Comparison of ENCODE assay signal across 8 cellular contexts in genomic region chr17:81036128-81036891, GRCh38. TPM values are rescaled to one million over a fixed set of nuclear protein-coding genes. Genes with fewer than 3 reads are reported as not detected.
DNase-seq lines count a peak whose midpoint lies in the region; ATAC-seq and TF ChIP-seq lines count a peak whose summit lies in the region.

No MANE protein-coding gene starts in this region.

- H3K27me3 ChIP-seq in breast epithelium, result no peaks in the 10 kb centered on the region
- no peaks in the 10 kb centered on the region for H3K27me3 ChIP-seq in upper lobe of left lung
- no peaks in the 10 kb centered on the region for H3K27me3 ChIP-seq in effector memory CD4-positive, alpha-beta T cell (replicated peaks; ENCODE audit: control insufficient read depth, insufficient read depth, low read length, poor library complexity, severe bottlenecking)

- H3K9me3 ChIP-seq in breast epithelium (no peaks in the 10 kb centered on the region), upper lobe of left lung (no peaks in the 10 kb centered on the region)
- H3K9me3 ChIP-seq in effector memory CD4-positive, alpha-beta T cell (ENCODE audit: control insufficient read depth, low read length), result no peaks in the 10 kb centered on the region

- peaks cover 15% of the 10 kb centered on the region for H3K4me1 Mint-ChIP-seq in activated naive CD4-positive, alpha-beta T cell treated with anti-CD3 and anti-CD28 coated beads for 36 hours (ENCODE audit: low read depth)

- H3K4me1 ChIP-seq in breast epithelium (peaks cover 12 to 40% of the 10 kb centered on the region in 2 donors), upper lobe of left lung (peaks cover 66 to 85% (median 81%) of the 10 kb centered on the region in 4 donors)
- H3K4me1 ChIP-seq in effector memory CD4-positive, alpha-beta T cell (ENCODE audit: control insufficient read depth, insufficient read depth, low read length, poor library complexity, severe bottlenecking), result peaks cover 7% of the 10 kb centered on the region

- H3K27ac ChIP-seq in breast epithelium, result peak overlapping the region; percentile 80 to 88
- peak overlapping the region; percentile 73 to 91 (median 84) for H3K27ac ChIP-seq in upper lobe of left lung
- no peak overlapping the region for H3K27ac ChIP-seq in effector memory CD4-positive, alpha-beta T cell (ENCODE audit: insufficient read depth, low read length, poor library complexity, severe bottlenecking)

- TF ChIP-seq CTCF in breast epithelium (IDR thresholded peaks at IDR 0.05) (no peak), lower leg skin (IDR thresholded peaks at IDR 0.05) (no peak), upper lobe of left lung (IDR thresholded peaks at IDR 0.05) (no peak)

- 37% methylated on average over 24 to 26 of the region's 26 CpGs for WGBS in lower leg skin, 2 donors
- WGBS in upper lobe of left lung, 2 donors, result 41 to 55% methylated on average over 15 to 26 of the region's 26 CpGs

- H3K27me3 Mint-ChIP-seq in activated naive CD4-positive, alpha-beta T cell treated with anti-CD3 and anti-CD28 coated beads for 36 hours (ENCODE audit: low read depth), result peaks cover 19% of the 10 kb centered on the region

- H3K36me3 ChIP-seq in breast epithelium (no peaks in the 10 kb centered on the region), upper lobe of left lung (peaks cover 0 to 4% (median 0%) of the 10 kb centered on the region in 4 donors)
- H3K36me3 ChIP-seq in effector memory CD4-positive, alpha-beta T cell (ENCODE audit: control insufficient read depth, insufficient read depth, low read length), result no peaks in the 10 kb centered on the region

- H3K9me3 Mint-ChIP-seq in activated naive CD4-positive, alpha-beta T cell treated with anti-CD3 and anti-CD28 coated beads for 36 hours, result no peaks in the 10 kb centered on the region

- DNase-seq in activated naive CD4-positive, alpha-beta T cell treated with anti-CD3 and anti-CD28 coated beads for 36 hours, result no peak
- no peak for DNase-seq in activated naive CD4-positive, alpha-beta T cell treated with anti-CD3 and anti-CD28 coated beads, Interleukin-2, amount 50 U/mL, for 16 hours
- DNase-seq in breast epithelium (ENCODE audit: low spot score in 2 of 2) (no peak), lower leg skin (ENCODE audit: low spot score in 2 of 2) (no peak), upper lobe of left lung (peak in 1 of 2 donors; percentile 48), NAMALWA (ENCODE audit: low spot score) (no peak)
- no peak for DNase-seq in effector memory CD4-positive, alpha-beta T cell

- H3K4me3 ChIP-seq in breast epithelium, result peak overlapping the region; percentile 59 to 74 (median 68)
- peak overlapping the region; percentile 37 for H3K4me3 ChIP-seq in lower leg skin (ENCODE audit: low read depth, poor library complexity, severe bottlenecking)
- peak overlapping the region; percentile 49 to 94 (median 82) for H3K4me3 ChIP-seq in upper lobe of left lung
- no peak overlapping the region for H3K4me3 ChIP-seq in effector memory CD4-positive, alpha-beta T cell (ENCODE audit: insufficient read depth, low read depth, low read length, poor library complexity, severe bottlenecking)

- intact Hi-C loops in activated naive CD4-positive, alpha-beta T cell treated with anti-CD3 and anti-CD28 coated beads for 36 hours (cut with micrococcal nuclease), result loop anchor here (10.0 kb wide), 1 partner anchor 448 kb away; no protein-coding TSS in a partner anchor
- intact Hi-C loops in breast epithelium (cut with DNase I; ENCODE audit: low total_unique reads) (no loop called here), lower leg skin (cut with DNase I; ENCODE audit: low total_unique reads) (loop anchor here (5.0 kb wide), 1 partner anchor 61 kb away; no protein-coding TSS in a partner anchor)

- H3K36me3 Mint-ChIP-seq in activated naive CD4-positive, alpha-beta T cell treated with anti-CD3 and anti-CD28 coated beads for 36 hours (ENCODE audit: low read depth), result no peaks in the 10 kb centered on the region

- no peak for TF ChIP-seq POLR2A in breast epithelium (IDR thresholded peaks at IDR 0.05)
- no peak for TF ChIP-seq POLR2A in lower leg skin (IDR thresholded peaks at IDR 0.05)
- TF ChIP-seq POLR2A in upper lobe of left lung (IDR thresholded peaks at IDR 0.05), result peak in 1 of 4 donors; percentile 18

- CTCF ChIA-PET in activated naive CD4-positive, alpha-beta T cell treated with anti-CD3 and anti-CD28 coated beads for 36 hours (lab: Charles Lee), result interaction anchor here (1.2 kb wide), 1 partner anchor 12 kb away, joined by 4 read pairs; no protein-coding TSS in a partner anchor

- TF ChIP-seq EP300 in upper lobe of left lung (IDR thresholded peaks at IDR 0.05), result no peak

- ATAC-seq in upper lobe of left lung (ENCODE audit: low FRiP score in 2 of 2) (no peak), GM21526 (IDR thresholded peaks at IDR 0.05; ENCODE audit: low FRiP score, unreplicated experiment) (no peak)

- peak overlapping the region; percentile 71 for H3K4me3 Mint-ChIP-seq in activated naive CD4-positive, alpha-beta T cell treated with anti-CD3 and anti-CD28 coated beads for 36 hours

- no peak overlapping the region for H3K27ac Mint-ChIP-seq in activated naive CD4-positive, alpha-beta T cell treated with anti-CD3 and anti-CD28 coated beads for 36 hours

RNA-seq across cellular contexts. Expression of gene BAIAP2, which starts 1.4 kb away (rescaled TPM):
- 1 to 10 TPM; 3.9 to 4.2 TPM for total RNA-seq in activated naive CD4-positive, alpha-beta T cell treated with anti-CD3 and anti-CD28 coated beads for 36 hours
- 10 to 100 TPM; 21.0 to 47.0 (median 37.6) TPM for total RNA-seq in breast epithelium
- 100 to 1,000 TPM; 190 to 308 (median 224) TPM for total RNA-seq in lower leg skin
- total RNA-seq in upper lobe of left lung, result 100 to 1,000 TPM in 5 of 6 donors, 10 to 100 TPM in 1; 90.7 to 231 (median 123) TPM

RNA-seq across cellular contexts. Expression of gene CHMP6, which starts 44.7 kb away (rescaled TPM):
- 10 to 100 TPM; 10.1 to 10.6 TPM for total RNA-seq in activated naive CD4-positive, alpha-beta T cell treated with anti-CD3 and anti-CD28 coated beads for 36 hours
- total RNA-seq in breast epithelium (10 to 100 TPM; 18.6 to 30.2 (median 27.7) TPM), lower leg skin (10 to 100 TPM; 19.8 to 36.7 (median 26.1) TPM), upper lobe of left lung (10 to 100 TPM; 29.5 to 75.4 (median 34.8) TPM)

Comparison
In these comparisons a context has a peak if more than half of its experiments do, and no peak if none do; other contexts are left out.
1. RNA of gene BAIAP2, which starts 1.4 kb away (total RNA-seq): 190 to 308 TPM in lower leg skin, 90.7 to 231 TPM in upper lobe of left lung and 21.0 to 47.0 TPM in breast epithelium; 3.9 to 4.2 TPM in activated naive CD4-positive, alpha-beta T cell treated with anti-CD3 and anti-CD28 coated beads for 36 hours; every median in the first group is over 4 times any median in the second.